Comparison of ENCODE assay signal across 9 cellular contexts in the genomic region with DNA sequence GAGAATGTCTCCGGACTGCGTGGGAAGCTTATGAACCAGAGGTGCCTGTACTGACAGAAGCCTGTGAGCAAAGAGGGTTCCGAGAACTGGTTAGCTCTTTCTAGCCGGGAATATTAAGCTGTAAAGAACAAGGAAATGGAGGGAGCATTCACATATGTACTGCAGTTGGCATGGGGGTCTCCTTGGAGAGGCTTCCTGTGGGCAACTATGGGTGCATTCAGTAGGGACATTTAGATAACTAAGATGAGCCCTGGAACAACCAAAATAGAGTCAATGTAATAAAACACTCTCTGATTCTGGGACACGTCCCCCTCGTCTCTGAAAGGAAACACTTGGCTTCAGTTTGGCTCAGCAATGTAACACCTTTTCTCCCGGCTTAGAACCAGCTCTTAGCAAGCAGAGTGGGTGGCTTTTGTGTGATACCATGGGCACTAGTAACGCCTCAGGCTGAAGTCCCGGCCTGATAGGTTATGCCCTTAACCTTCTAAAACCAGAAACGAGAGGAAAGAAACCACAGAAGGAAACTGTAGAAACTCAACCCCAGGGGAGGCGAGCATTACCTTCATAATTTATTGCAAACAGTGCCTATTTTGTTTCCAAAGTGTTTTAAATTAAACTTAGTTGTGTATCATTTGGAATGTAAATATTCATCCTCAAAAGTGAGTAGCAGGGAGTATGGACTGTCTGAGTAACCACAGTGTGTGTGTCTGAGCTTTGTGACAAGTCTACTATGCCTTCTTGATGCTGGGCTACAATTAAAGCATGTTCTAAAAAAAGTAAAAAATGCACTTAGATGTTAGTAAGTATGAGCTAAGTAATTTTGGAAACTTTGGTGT. TPM values are rescaled to one million over a fixed set of nuclear protein-coding genes. Genes with fewer than 3 reads are reported as not detected.
DNase-seq lines count a peak whose midpoint lies in the region; ATAC-seq and TF ChIP-seq lines count a peak whose summit lies in the region.
"Had no signal": no experiment of that assay in that cellular context is flagged by ENCODE, and none has a peak within 500 bp of the region (broad histone marks: within the 10 kb centered on the region; RNA-seq: fewer than 3 reads in every experiment).

No MANE protein-coding gene starts in this region.

- no peaks in the 10 kb centered on the region for H3K9me2 ChIP-seq in Karpas-422 (replicated peaks; ENCODE audit: insufficient read depth, low read length)

- no peaks in the 10 kb centered on the region for H3K4me1 ChIP-seq in colonic mucosa
- no peaks in the 10 kb centered on the region for H3K4me1 ChIP-seq in Karpas-422 (ENCODE audit: low read length)

- no peaks in the 10 kb centered on the region for H3K27me3 ChIP-seq in colonic mucosa
- no peaks in the 10 kb centered on the region for H3K27me3 ChIP-seq in Karpas-422 (ENCODE audit: low read length)

- H3K36me3 ChIP-seq in colonic mucosa (no peaks in the 10 kb centered on the region), Karpas-422 (ENCODE audit: insufficient read depth, low read length) (no peaks in the 10 kb centered on the region)

- H3K9me3 ChIP-seq in colonic mucosa (no peaks in the 10 kb centered on the region), Karpas-422 (ENCODE audit: low read length) (no peaks in the 10 kb centered on the region)

- ATAC-seq in GM18520 (IDR thresholded peaks at IDR 0.05; ENCODE audit: unreplicated experiment) (peak; percentile 32), HG02571 (IDR thresholded peaks at IDR 0.05; ENCODE audit: unreplicated experiment) (no peak)

- intact Hi-C loops in colonic mucosa (cut with DNase I): loop anchor here (5.0 kb wide), 3 partner anchors 44 to 129 kb away; no protein-coding TSS in a partner anchor

- no peak overlapping the region for H3K9ac ChIP-seq in colonic mucosa (ENCODE audit: low read depth in 2 of 2, low read length in 2 of 2)
- H3K9ac ChIP-seq in Karpas-422 (ENCODE audit: low read length): no peak overlapping the region

- H4K20me1 ChIP-seq in Karpas-422 (ENCODE audit: insufficient read depth, low read depth, low read length): no peaks in the 10 kb centered on the region

- DNase-seq in RPMI7951 (ENCODE audit: low read depth): peak; percentile 15
- no peak for DNase-seq in colonic mucosa
- peak; percentile 50 to 51 for DNase-seq in stimulated activated CD4-positive, alpha-beta T cell treated with anti-CD3 and anti-CD28 coated beads, Interleukin-15, amount 100 ng/mL, for 48 hours (ENCODE audit: low read depth in 2 of 2)
- no peak for DNase-seq in NAMALWA (ENCODE audit: low spot score)
- DNase-seq in EL: no peak
- DNase-seq in Karpas-422: no peak

- no peak overlapping the region for H3K4me2 ChIP-seq in Karpas-422 (ENCODE audit: low read depth, low read length, poor library complexity, severe bottlenecking)

- H3K27ac ChIP-seq in colonic mucosa (peak overlapping the region; percentile 48), Karpas-422 (ENCODE audit: low read length) (no peak overlapping the region)
- H3K27ac ChIP-seq: RWPE1 had no signal

- H3K4me3 ChIP-seq in colonic mucosa: no peak overlapping the region
- H3K4me3 ChIP-seq in Karpas-422 (ENCODE audit: low read length): no peak overlapping the region

- no peak overlapping the region for H2AFZ ChIP-seq in Karpas-422 (ENCODE audit: low read length)

- no peak for TF ChIP-seq CTCF in colonic mucosa (IDR thresholded peaks at IDR 0.05)

- H3K79me2 ChIP-seq in Karpas-422 (ENCODE audit: low read length): no peaks in the 10 kb centered on the region

RNA-seq across cellular contexts. Expression of gene LPIN2, which starts 48.9 kb away (rescaled TPM):
- total RNA-seq in RPMI7951 (2014; rRNA removed; shearing (Covaris generic)): 10.8 and 11.4 TPM in 2 replicates
- 10 to 100 TPM; 23.6 to 59.0 TPM for total RNA-seq in colonic mucosa
- total RNA-seq in Karpas-422 (2014; rRNA removed; shearing (Covaris generic); ENCODE audit: low replicate concordance): 8.5 and 13.7 TPM in 2 replicates

Comparison
In these comparisons a context has a peak if more than half of its experiments do, and no peak if none do; other contexts are left out.
1. DNase-seq: peak in RPMI7951 (single experiment) and stimulated activated CD4-positive, alpha-beta T cell treated with anti-CD3 and anti-CD28 coated beads, Interleukin-15, amount 100 ng/mL, for 48 hours (2 of 2); none in colonic mucosa (single experiment), NAMALWA (single experiment), EL (single experiment) and Karpas-422 (single experiment).